In the genomic region with DNA sequence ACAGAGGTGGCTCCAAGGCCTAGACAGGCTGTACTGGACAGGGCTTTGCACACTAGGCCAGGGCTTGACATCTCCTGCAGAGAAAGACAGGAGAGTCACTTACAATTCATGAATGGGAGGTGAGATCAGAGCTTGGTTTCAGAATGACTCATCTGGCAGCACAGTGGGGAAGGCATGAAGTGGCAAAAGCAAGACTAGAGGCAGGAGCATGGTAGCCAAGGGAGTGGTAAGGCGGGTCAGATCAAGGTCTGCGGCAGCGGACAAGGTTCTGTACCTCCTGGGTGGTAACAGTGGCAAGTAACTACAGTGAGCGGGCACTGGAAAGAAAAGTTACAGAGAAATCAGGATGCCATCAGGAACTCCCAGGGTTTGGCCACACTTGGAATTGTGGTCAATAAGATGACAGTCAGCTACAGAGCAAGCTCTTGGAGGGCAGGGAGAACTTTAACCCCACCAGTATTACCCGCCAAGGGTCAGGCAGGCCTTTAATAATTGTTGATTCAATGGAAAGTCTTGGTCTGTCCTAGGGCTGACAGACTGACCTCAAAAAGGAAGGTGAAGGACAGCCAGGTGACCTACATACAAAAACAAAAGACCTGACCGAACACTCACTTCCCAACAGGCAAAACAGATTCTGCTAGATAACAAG, we compare ENCODE assay signal across 9 cellular contexts. TPM values are rescaled to one million over a fixed set of nuclear protein-coding genes. Genes with fewer than 3 reads are reported as not detected.
DNase-seq lines count a peak whose midpoint lies in the region; ATAC-seq and TF ChIP-seq lines count a peak whose summit lies in the region.
"Had no signal": no experiment of that assay in that cellular context is flagged by ENCODE, and none has a peak within 500 bp of the region (broad histone marks: within the 10 kb centered on the region; RNA-seq: fewer than 3 reads in every experiment).

No MANE protein-coding gene starts in this region.

- H3K9ac ChIP-seq in MM.1S (ENCODE audit: low read length), result no peak overlapping the region

- H3K4me2 ChIP-seq in MM.1S (ENCODE audit: low read depth, low read length) (no peak overlapping the region), osteoblast (ENCODE audit: insufficient read depth, low read length) (peak overlapping the region; percentile 35)

- no peak overlapping the region for H2AFZ ChIP-seq in MM.1S (ENCODE audit: low read length)
- H2AFZ ChIP-seq in osteoblast (ENCODE audit: low read length), result no peak overlapping the region

- peak; percentile 69 for DNase-seq in MM.1S
- peak; percentile 89 for DNase-seq in brain microvascular endothelial cell
- peak; percentile 94 for DNase-seq in osteoblast (ENCODE audit: insufficient read length, low spot score, missing footprints)
- no peak for DNase-seq in HAP-1 (ENCODE audit: low spot score in 2 of 2)
- no peak for DNase-seq in SHP77 (lab: John Stamatoyannopoulos, UW)
- DNase-seq: right lobe of liver had no signal

- H3K4me3 ChIP-seq in MM.1S (ENCODE audit: low read length) (no peak overlapping the region), brain microvascular endothelial cell (ENCODE audit: low read depth, low read length) (no peak overlapping the region), osteoblast (ENCODE audit: insufficient read depth, low read length) (no peak overlapping the region), HAP-1 (no peak overlapping the region)
- H3K4me3 ChIP-seq: right lobe of liver had no signal

- peaks cover 42% of the 10 kb centered on the region for H3K79me2 ChIP-seq in MM.1S (ENCODE audit: low read length)
- peaks cover 89% of the 10 kb centered on the region for H3K79me2 ChIP-seq in osteoblast (ENCODE audit: insufficient read depth, low read length)

- ATAC-seq in GM18498 (IDR thresholded peaks at IDR 0.05; ENCODE audit: unreplicated experiment), result peak; percentile 95
- ATAC-seq in GM21723 (IDR thresholded peaks at IDR 0.05; ENCODE audit: unreplicated experiment), result peak; percentile 93
- no peak for ATAC-seq in GM18519 (IDR thresholded peaks at IDR 0.05; ENCODE audit: low FRiP score, unreplicated experiment)

- no peaks in the 10 kb centered on the region for H3K9me2 ChIP-seq in MM.1S (replicated peaks; ENCODE audit: insufficient read depth, low read length)

- H3K27ac ChIP-seq in MM.1S (ENCODE audit: low read length) (no peak overlapping the region; the same call in 1 of the 2 replicates), brain microvascular endothelial cell (peak overlapping the region; percentile 32), osteoblast (ENCODE audit: low read depth, low read length) (peak overlapping the region; percentile 77)

- TF ChIP-seq CTCF in MM.1S (IDR thresholded peaks at IDR 0.05; ENCODE audit: low read length) (no peak), brain microvascular endothelial cell (IDR thresholded peaks at IDR 0.05; ENCODE audit: low read depth, low read length, missing control alignments) (no peak), osteoblast (IDR thresholded peaks at IDR 0.05; ENCODE audit: extremely low read depth, low read depth, low read length) (no peak)

- H3K9me3 ChIP-seq in MM.1S (replicated peaks; ENCODE audit: insufficient read depth, low read length) (no peaks in the 10 kb centered on the region), osteoblast (ENCODE audit: low read depth, low read length) (no peaks in the 10 kb centered on the region), HAP-1 (no peaks in the 10 kb centered on the region)
- H3K9me3 ChIP-seq: right lobe of liver had no signal

- H3K4me1 ChIP-seq in MM.1S (ENCODE audit: low read length) (peaks cover 19% of the 10 kb centered on the region), osteoblast (ENCODE audit: insufficient read depth, low read length) (peaks cover 43% of the 10 kb centered on the region), HAP-1 (peaks cover 7% of the 10 kb centered on the region; the same call in 1 of the 2 replicates)

- in situ Hi-C loops in brain microvascular endothelial cell (cut with HindIII; ENCODE audit: low pct_ligation_motif_present, low sequenced_read_pairs), result no loop called here
- in situ Hi-C loops in HAP-1 (cut with MboI; ENCODE audit: low sequenced_read_pairs), result no loop called here

- no peaks in the 10 kb centered on the region for H3K36me3 ChIP-seq in MM.1S (replicated peaks; ENCODE audit: insufficient read depth, low read length)
- peaks cover 49% of the 10 kb centered on the region for H3K36me3 ChIP-seq in brain microvascular endothelial cell (replicated peaks)
- peaks cover 67% of the 10 kb centered on the region for H3K36me3 ChIP-seq in osteoblast (ENCODE audit: insufficient read depth, low read length)
- peaks cover 53% of the 10 kb centered on the region for H3K36me3 ChIP-seq in HAP-1 (replicated peaks)

- no peaks in the 10 kb centered on the region for H4K20me1 ChIP-seq in MM.1S (ENCODE audit: insufficient read depth, low read length)
- peaks cover 63% of the 10 kb centered on the region for H4K20me1 ChIP-seq in osteoblast (ENCODE audit: insufficient read depth, low read length)

- H3F3A ChIP-seq in MM.1S (ENCODE audit: insufficient read depth, low read length), result peaks cover 5% of the 10 kb centered on the region

- H3K27me3 ChIP-seq in MM.1S (replicated peaks; ENCODE audit: insufficient read depth, low read length) (no peaks in the 10 kb centered on the region), brain microvascular endothelial cell (replicated peaks) (no peaks in the 10 kb centered on the region), osteoblast (ENCODE audit: insufficient read depth, low read length) (no peaks in the 10 kb centered on the region), HAP-1 (ENCODE audit: low read depth) (no peaks in the 10 kb centered on the region)
- H3K27me3 ChIP-seq: right lobe of liver had no signal

RNA-seq across cellular contexts. Expression of a gene that starts 5.7 kb away (rescaled TPM):
- total RNA-seq in osteoblast, result 136 and 185 TPM in 2 replicates

RNA-seq across cellular contexts. Expression of a gene that starts 31.1 kb away (rescaled TPM):
- total RNA-seq in osteoblast, result 41.0 and 44.5 TPM in 2 replicates

Comparison
In these comparisons a context has a peak if more than half of its experiments do, and no peak if none do; other contexts are left out.
1. DNase-seq: peak in MM.1S (single experiment), brain microvascular endothelial cell (single experiment) and osteoblast (single experiment); none in HAP-1 (0 of 2) and SHP77 (0 of 2).